In the genomic region with DNA sequence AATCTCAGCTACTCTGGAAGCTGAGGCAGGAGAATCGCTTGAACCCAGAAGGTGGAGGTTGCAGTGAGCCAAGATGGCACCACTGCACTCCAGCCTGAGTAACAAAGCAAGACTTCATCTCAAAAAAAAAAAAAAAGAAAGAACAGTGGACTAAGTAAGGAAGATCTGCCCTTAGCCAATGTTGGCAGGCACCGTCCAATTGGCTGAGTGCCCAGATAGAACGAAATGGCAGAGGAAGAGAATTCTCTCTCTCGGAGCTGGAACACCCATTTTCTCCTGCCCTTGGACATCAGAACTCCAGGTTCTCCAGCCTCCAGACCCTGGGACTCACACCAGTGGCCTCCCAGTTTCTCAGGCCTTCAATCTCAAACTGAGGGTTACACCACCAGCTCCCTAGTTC, we compare ENCODE assay signal across 19 cellular contexts. TPM values are rescaled to one million over a fixed set of nuclear protein-coding genes. Genes with fewer than 3 reads are reported as not detected.
A peak's percentile ranks its signal among the peaks of the same experiment; 100 is the strongest.
DNase-seq lines count a peak whose midpoint lies in the region; ATAC-seq and TF ChIP-seq lines count a peak whose summit lies in the region.
"Had no signal": no experiment of that assay in that cellular context is flagged by ENCODE, and none has a peak within 500 bp of the region (broad histone marks: within the 10 kb centered on the region; RNA-seq: fewer than 3 reads in every experiment).

No MANE protein-coding gene starts in this region.

- H3K9me3 ChIP-seq in heart left ventricle (no peaks in the 10 kb centered on the region), testis (no peaks in the 10 kb centered on the region), lower lobe of right lung (no peaks in the 10 kb centered on the region)

- H3K27me3 ChIP-seq in heart left ventricle, result no peaks in the 10 kb centered on the region
- H3K27me3 ChIP-seq in testis, result no peaks in the 10 kb centered on the region
- no peaks in the 10 kb centered on the region for H3K27me3 ChIP-seq in lower lobe of right lung (ENCODE audit: low read depth)

- no peaks in the 10 kb centered on the region for H3K4me1 Mint-ChIP-seq in MCF 10A (ENCODE audit: insufficient read depth, unreplicated experiment)
- H3K4me1 Mint-ChIP-seq: H9, neural crest cell had no signal

- H3K36me3 Mint-ChIP-seq in MCF 10A (ENCODE audit: insufficient read depth, unreplicated experiment), result no peaks in the 10 kb centered on the region

- CTCF ChIA-PET in MCF 10A (lab: Yijun Ruan, JAX), result interaction anchor here (0.6 to 1.3 kb wide), 2 partner anchors 15 to 59 kb away, joined by 3 to 4 read pairs; no protein-coding TSS in a partner anchor

- no peaks in the 10 kb centered on the region for H3K27me3 Mint-ChIP-seq in MCF 10A (ENCODE audit: insufficient read depth, unreplicated experiment)

- TF ChIP-seq CTCF in heart left ventricle (IDR thresholded peaks at IDR 0.05) (no peak), MCF 10A (IDR thresholded peaks at IDR 0.05; ENCODE audit: unreplicated experiment) (no peak), testis (IDR thresholded peaks at IDR 0.05) (no peak), lower lobe of right lung (IDR thresholded peaks at IDR 0.05) (no peak)

- DNase-seq in heart left ventricle, result peak in 1 of 5 donors; percentile 45
- DNase-seq in cardiac septum (ENCODE audit: low spot score), result no peak
- peak; percentile 55 for DNase-seq in MCF 10A (ENCODE audit: unreplicated experiment)
- DNase-seq in left cardiac atrium, result no peak
- peak; percentile 81 for DNase-seq in testis
- DNase-seq in lower lobe of right lung, result no peak
- DNase-seq in T-helper 9 cell, result no peak
- DNase-seq: amniotic stem cell; effector CD8-positive, alpha-beta T cell; H9; SIG-M5; stimulated activated CD4-positive, alpha-beta T cell treated with anti-CD3 and anti-CD28 coated beads, Interleukin-12 subunit alpha, Interleukin-12 subunit beta, amount 100 ng/mL, for 4 hours; T-helper 17 cell had no signal

- H3K36me3 ChIP-seq in heart left ventricle (no peaks in the 10 kb centered on the region), testis (ENCODE audit: low read depth, missing control alignments) (no peaks in the 10 kb centered on the region), lower lobe of right lung (no peaks in the 10 kb centered on the region)

- H3K4me3 Mint-ChIP-seq in MCF 10A (ENCODE audit: unreplicated experiment), result no peak overlapping the region
- H3K4me3 Mint-ChIP-seq: H9, neural crest cell, T-helper 17 cell had no signal

- POLR2A ChIA-PET in MCF 10A (lab: Yijun Ruan, JAX), result no interaction called here

- peaks cover 0 to 8% (median 0%) of the 10 kb centered on the region in 12 donors for H3K4me1 ChIP-seq in heart left ventricle
- H3K4me1 ChIP-seq in testis, result peaks cover 15% of the 10 kb centered on the region
- no peaks in the 10 kb centered on the region for H3K4me1 ChIP-seq in lower lobe of right lung

- intact Hi-C loops in heart left ventricle (cut with DNase I), result no loop called here
- intact Hi-C loops in cardiac septum (cut with DNase I), result no loop called here
- intact Hi-C loops in MCF 10A (cut with micrococcal nuclease), result no loop called here
- intact Hi-C loops in left cardiac atrium (cut with DNase I), result no loop called here
- intact Hi-C loops in testis (cut with DNase I; ENCODE audit: low total_unique reads), result no loop called here
- intact Hi-C loops in lower lobe of right lung (cut with DNase I), result no loop called here

- BruUV-seq in MCF 10A (replicated peaks; lab: Mats Ljungman, UMichigan), result no TSS peak

- TF ChIP-seq POLR2A in heart left ventricle (IDR thresholded peaks at IDR 0.05) (no peak), testis (IDR thresholded peaks at IDR 0.05) (no peak)

- H3K9me3 Mint-ChIP-seq in MCF 10A (ENCODE audit: unreplicated experiment), result no peaks in the 10 kb centered on the region

- no peak overlapping the region for H3K27ac Mint-ChIP-seq in MCF 10A (ENCODE audit: low read depth, unreplicated experiment)
- H3K27ac Mint-ChIP-seq: H9, T-helper 17 cell had no signal

- H3K4me3 ChIP-seq in heart left ventricle (no peak overlapping the region), testis (no peak overlapping the region), lower lobe of right lung (no peak overlapping the region)
- H3K4me3 ChIP-seq: GM12878 had no signal

- H3K27ac ChIP-seq in heart left ventricle (no peak overlapping the region), testis (no peak overlapping the region), lower lobe of right lung (no peak overlapping the region)
- H3K27ac ChIP-seq: C4-2B, VCaP had no signal

- WGBS in heart left ventricle, 4 donors, result 28 to 43% (median 38%) methylated on average over 4 of the region's 4 CpGs
- WGBS in testis, 2 donors, result 43 to 49% methylated on average over 4 of the region's 4 CpGs

- ATAC-seq in heart left ventricle (peak in 3 of 4 donors; percentile 36 to 62 (median 36)), left cardiac atrium (peak; percentile 27 to 46), lower lobe of right lung (no peak), GM19328 (IDR thresholded peaks at IDR 0.05; ENCODE audit: unreplicated experiment) (no peak)
- ATAC-seq: GM12878, T-helper 17 cell had no signal

RNA-seq across cellular contexts. Expression of gene ESR2, which starts 49.9 kb away (rescaled TPM):
- total RNA-seq in heart left ventricle, result 1 to 10 TPM in 3 of 9 donors, under 1 TPM in 6; 0.16 to 1.7 (median 0.67) TPM
- under 1 TPM; 0.15 to 0.40 TPM for polyA plus RNA-seq in heart left ventricle
- 0.38 TPM for total RNA-seq in cardiac septum
- total RNA-seq in MCF 10A (2022), result 0.29 and 0.47 TPM in 2 replicates
- 1 to 10 TPM in 1 of 2 donors, under 1 TPM in 1; 0.31 to 1.3 TPM for total RNA-seq in left cardiac atrium
- 10 to 100 TPM; 19.8 to 33.3 TPM for total RNA-seq in testis
- polyA plus RNA-seq in testis (ENCODE audit: insufficient read depth, low read depth, low replicate concordance), result 17.2 TPM
- total RNA-seq in lower lobe of right lung, result 0.30 TPM
- total RNA-seq: fibroblast of villous mesenchyme had no signal

Comparison
In these comparisons a context has a peak if more than half of its experiments do, and no peak if none do; other contexts are left out.
1. ATAC-seq: peak in heart left ventricle (3 of 4) and left cardiac atrium (2 of 2); none in lower lobe of right lung (0 of 2) and GM19328 (single experiment).
2. DNase-seq: peak in MCF 10A (single experiment) and testis (single experiment); none in cardiac septum (single experiment), left cardiac atrium (single experiment), lower lobe of right lung (single experiment) and T-helper 9 cell (single experiment).
3. RNA of gene ESR2, which starts 49.9 kb away (total RNA-seq): 19.8 to 33.3 TPM in testis; 0.31 to 1.3 TPM in left cardiac atrium, 0.16 to 1.7 TPM in heart left ventricle, 0.29 to 0.47 TPM in MCF 10A, 0.38 TPM in cardiac septum (single experiment) and 0.30 TPM in lower lobe of right lung (single experiment); every median in the first group is over 4 times any median in the second.